Comparison of ENCODE assay signal across 1 cellular context in the genomic region with DNA sequence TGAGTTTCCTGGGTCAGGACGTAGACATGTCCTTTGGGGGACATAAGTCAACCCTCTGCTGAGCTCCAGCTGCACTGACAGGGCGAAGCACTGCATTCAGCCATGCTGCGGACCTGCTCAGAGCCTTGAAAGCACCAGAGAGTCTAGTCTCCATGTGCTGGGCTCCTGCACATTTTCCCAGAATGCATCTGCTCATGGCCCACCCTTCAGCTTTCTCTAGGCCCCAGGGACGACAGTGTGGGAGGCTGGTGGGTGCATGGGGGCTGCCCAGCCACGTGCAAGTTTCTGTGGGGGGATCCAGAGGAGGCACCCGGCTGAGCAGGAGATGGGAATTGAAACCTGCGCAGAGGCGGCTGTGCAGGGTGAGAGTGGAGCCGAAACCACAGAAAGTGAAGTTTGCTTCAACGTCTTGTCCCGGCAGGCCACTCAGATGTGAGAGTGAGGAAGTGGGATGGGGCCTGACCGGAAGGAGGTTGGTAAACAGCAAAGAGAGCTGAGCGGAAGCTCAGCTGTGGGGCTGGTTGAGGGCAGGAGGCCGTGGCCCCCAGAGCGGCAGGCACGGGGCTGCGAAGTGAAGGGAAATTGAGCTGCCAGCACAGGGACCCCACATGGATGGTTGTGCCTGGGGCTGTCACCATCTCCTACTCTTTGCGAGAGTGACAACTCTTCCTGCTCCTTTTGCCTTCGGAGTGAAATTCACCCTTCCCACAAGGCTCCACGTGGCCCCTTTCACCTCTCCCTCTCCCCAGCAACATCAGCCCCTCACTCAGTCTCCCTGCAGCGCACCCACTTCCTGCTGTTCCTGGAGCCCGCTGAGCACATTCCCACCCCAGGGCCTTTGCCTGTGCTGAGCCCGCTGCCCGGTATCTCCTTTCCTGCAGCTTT.
TF ChIP-seq lines count a peak whose summit lies in the region.

No MANE protein-coding gene starts in this region.

TF ChIP-seq in endothelial cell of umbilical vein, 7 proteins besides CTCF, POLR2A, EP300 and RAD21 (continued from another document):
- TF ChIP-seq, protein P1, sequence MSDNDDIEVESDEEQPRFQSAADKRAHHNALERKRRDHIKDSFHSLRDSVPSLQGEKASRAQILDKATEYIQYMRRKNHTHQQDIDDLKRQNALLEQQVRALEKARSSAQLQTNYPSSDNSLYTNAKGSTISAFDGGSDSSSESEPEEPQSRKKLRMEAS (IDR thresholded peaks at IDR 0.05; ENCODE audit: insufficient read depth, insufficient read length): no peak
- TF ChIP-seq FOS (IDR thresholded peaks at IDR 0.05; ENCODE audit: borderline replicate concordance, insufficient read depth, low read length) (no peak), EZH2 (IDR thresholded peaks at IDR 0.05; ENCODE audit: borderline replicate concordance, low read depth, low read length, severe bottlenecking) (no peak)
